Comparison of ENCODE assay signal across 8 cellular contexts in the genomic region with DNA sequence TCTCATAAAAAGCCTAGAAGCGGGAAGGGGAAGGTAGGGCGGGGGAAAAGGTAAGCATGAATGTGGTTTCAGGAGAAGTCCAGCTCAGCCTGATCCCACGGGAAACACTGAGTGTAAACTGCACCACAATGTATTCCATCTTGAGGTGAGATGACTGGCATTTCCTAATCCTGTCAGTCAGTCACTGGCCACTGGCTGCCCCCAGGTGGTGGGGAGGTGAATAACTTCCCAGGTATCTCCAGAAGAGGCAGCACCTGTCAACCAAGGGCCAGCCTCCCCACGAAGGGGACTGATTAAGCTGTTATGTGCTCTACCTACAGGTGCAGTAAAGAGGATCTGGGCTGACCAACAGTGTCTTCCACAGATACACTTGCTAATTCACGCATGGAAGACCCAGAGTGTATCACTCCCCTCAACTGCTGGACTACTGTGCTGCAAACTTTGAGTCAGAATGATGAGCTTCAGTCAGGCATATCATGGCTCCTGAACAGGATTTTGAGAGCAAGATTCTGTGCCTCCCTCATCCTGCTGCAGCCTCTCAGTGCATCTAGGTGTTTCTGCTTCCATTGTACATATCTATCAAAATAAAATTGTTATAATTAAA.
DNase-seq lines count a peak whose midpoint lies in the region; ATAC-seq and TF ChIP-seq lines count a peak whose summit lies in the region.

No MANE protein-coding gene starts in this region.

- H3K27me3 Mint-ChIP-seq in memory B cell, result peaks cover 6% of the 10 kb centered on the region

- ATAC-seq in memory B cell (ENCODE audit: low read depth) (peak; percentile 58), GM19397 (IDR thresholded peaks at IDR 0.05; ENCODE audit: unreplicated experiment) (no peak)

- no peaks in the 10 kb centered on the region for H3K36me3 ChIP-seq in breast epithelium
- no peaks in the 10 kb centered on the region for H3K36me3 ChIP-seq in suprapubic skin

- H3K27ac Mint-ChIP-seq in memory B cell, result no peak overlapping the region

- TF ChIP-seq CTCF in breast epithelium (IDR thresholded peaks at IDR 0.05) (peak in 2 of 3 donors; percentile 74 to 83), suprapubic skin (IDR thresholded peaks at IDR 0.05) (peak; percentile 33 to 51)

- H3K9me3 ChIP-seq in breast epithelium (no peaks in the 10 kb centered on the region), suprapubic skin (no peaks in the 10 kb centered on the region)

- DNase-seq in DMS153 (lab: John Stamatoyannopoulos, UW), result peak; percentile 64
- peak in 3 of 5 donors; percentile 23 to 42 (median 30) for DNase-seq in T-helper 1 cell
- peak; percentile 37 to 80 for DNase-seq in breast epithelium (ENCODE audit: low spot score in 2 of 2)
- DNase-seq in memory B cell (ENCODE audit: low spot score in 2 of 2), result peak; percentile 31 to 36
- DNase-seq in suprapubic skin (ENCODE audit: low spot score in 2 of 2), result no peak
- no peak for DNase-seq in hepatic stellate cell (ENCODE audit: low spot score)

- TF ChIP-seq POLR2A in breast epithelium (IDR thresholded peaks at IDR 0.05) (no peak), suprapubic skin (IDR thresholded peaks at IDR 0.05) (no peak)

- TF ChIP-seq RAD21 in Ishikawa (IDR thresholded peaks at IDR 0.05; ENCODE audit: low read depth), result peak; percentile 59

- no peaks in the 10 kb centered on the region for H3K4me1 ChIP-seq in breast epithelium
- H3K4me1 ChIP-seq in suprapubic skin, result no peaks in the 10 kb centered on the region

- H3K9me3 Mint-ChIP-seq in memory B cell, result no peaks in the 10 kb centered on the region

- intact Hi-C loops in breast epithelium (cut with DNase I; ENCODE audit: low total_unique reads), result loop anchor here (10.0 kb wide), 1 partner anchor 318 kb away; no protein-coding TSS in a partner anchor

- H3K27ac ChIP-seq in breast epithelium (no peak overlapping the region), suprapubic skin (no peak overlapping the region)

- 31% methylated on average over 5 of the region's 5 CpGs for WGBS in suprapubic skin

- H3K4me3 ChIP-seq in breast epithelium, result no peak overlapping the region
- H3K4me3 ChIP-seq in suprapubic skin, result no peak overlapping the region

- TF ChIP-seq EP300 in Ishikawa (IDR thresholded peaks at IDR 0.05; ENCODE audit: borderline replicate concordance), result no peak
- no peak for TF ChIP-seq EP300 in suprapubic skin (IDR thresholded peaks at IDR 0.05)

- H3K4me3 Mint-ChIP-seq in memory B cell, result no peak overlapping the region

- no peaks in the 10 kb centered on the region for H3K36me3 Mint-ChIP-seq in memory B cell

- H3K27me3 ChIP-seq in breast epithelium (peaks cover 0 to 4% of the 10 kb centered on the region in 2 donors), suprapubic skin (peaks cover 12% of the 10 kb centered on the region)

- H3K4me1 Mint-ChIP-seq in memory B cell, result no peaks in the 10 kb centered on the region

TF ChIP-seq in Ishikawa, 13 proteins besides CTCF, POLR2A, EP300 and RAD21:
- TF ChIP-seq TAF1 (IDR thresholded peaks at IDR 0.05; ENCODE audit: low read depth) (no peak), FOXM1 (IDR thresholded peaks at IDR 0.05; ENCODE audit: borderline replicate concordance, low read depth) (no peak), TCF12 (IDR thresholded peaks at IDR 0.05; ENCODE audit: low read depth) (no peak), NFIC (IDR thresholded peaks at IDR 0.05) (no peak), ZBTB7A (IDR thresholded peaks at IDR 0.05; ENCODE audit: low read depth) (no peak), CEBPB (IDR thresholded peaks at IDR 0.05) (no peak)

Comparison
In these comparisons a context has a peak if more than half of its experiments do, and no peak if none do; other contexts are left out.
1. DNase-seq: peak in DMS153 (single experiment), T-helper 1 cell (3 of 5), breast epithelium (2 of 2) and memory B cell (2 of 2); none in suprapubic skin (0 of 2) and hepatic stellate cell (single experiment).